In genomic region chr1:1361233-1361981, GRCh38 we compare ENCODE assay signal across 12 cellular contexts. TPM values are rescaled to one million over a fixed set of nuclear protein-coding genes. Genes with fewer than 3 reads are reported as not detected.
DNase-seq lines count a peak whose midpoint lies in the region; ATAC-seq and TF ChIP-seq lines count a peak whose summit lies in the region.
"Had no signal": no experiment of that assay in that cellular context is flagged by ENCODE, and none has a peak within 500 bp of the region (broad histone marks: within the 10 kb centered on the region; RNA-seq: fewer than 3 reads in every experiment).

No MANE protein-coding gene starts in this region.

- H3K9me3 Mint-ChIP-seq in activated CD8-positive, alpha-beta memory T cell treated with anti-CD3 and anti-CD28 coated beads, Interleukin-2, amount 10 ng/mL, durations not matched to agents 7 days and 5 days (ENCODE audit: low read depth), result no peaks in the 10 kb centered on the region

- H3K4me3 ChIP-seq in AG04450 (ENCODE audit: low read depth, low read length), result no peak overlapping the region
- H3K4me3 ChIP-seq in SK-N-MC, result 0 out of 2 replicates have a peak overlapping the region, but pooled peaks have one; percentile 24
- H3K4me3 ChIP-seq in heart right ventricle, result no peak overlapping the region
- no peak overlapping the region for H3K4me3 ChIP-seq in prostate gland

- no peak for TF ChIP-seq POLR2A in prostate gland (IDR thresholded peaks at IDR 0.05)

- H3K27ac Mint-ChIP-seq in activated CD8-positive, alpha-beta memory T cell treated with anti-CD3 and anti-CD28 coated beads, Interleukin-2, amount 10 ng/mL, durations not matched to agents 7 days and 5 days, result no peak overlapping the region

- no peak for ATAC-seq in heart right ventricle
- ATAC-seq in foreskin keratinocyte, result no peak
- ATAC-seq in activated CD8-positive, alpha-beta memory T cell treated with anti-CD3 and anti-CD28 coated beads, Interleukin-2, amount 10 ng/mL, durations not matched to agents 7 days and 5 days, result no peak

- TF ChIP-seq CTCF in AG04450 (IDR thresholded peaks at IDR 0.05; ENCODE audit: low read depth, low read length), result no peak
- no peak for TF ChIP-seq CTCF in heart right ventricle (IDR thresholded peaks at IDR 0.05)
- no peak for TF ChIP-seq CTCF in prostate gland (IDR thresholded peaks at IDR 0.05)
- no peak for TF ChIP-seq CTCF in foreskin keratinocyte (conservative IDR thresholded peaks at IDR 0.05)

- no peaks in the 10 kb centered on the region for H3K36me3 Mint-ChIP-seq in activated CD8-positive, alpha-beta memory T cell treated with anti-CD3 and anti-CD28 coated beads, Interleukin-2, amount 10 ng/mL, durations not matched to agents 7 days and 5 days

- no peaks in the 10 kb centered on the region for H3K27me3 Mint-ChIP-seq in activated CD8-positive, alpha-beta memory T cell treated with anti-CD3 and anti-CD28 coated beads, Interleukin-2, amount 10 ng/mL, durations not matched to agents 7 days and 5 days

- CTCF ChIA-PET in AG04450 (lab: Charles Lee), result interaction anchor here (1.8 kb wide), 1 partner anchor 11 kb away, joined by 10 read pairs; no protein-coding TSS in a partner anchor
- CTCF ChIA-PET in activated CD8-positive, alpha-beta memory T cell treated with anti-CD3 and anti-CD28 coated beads, Interleukin-2, amount 10 ng/mL, durations not matched to agents 7 days and 5 days (lab: Charles Lee), result no interaction called here

- peak overlapping the region; percentile 47 for H3K9ac ChIP-seq in SK-N-MC (ENCODE audit: insufficient read length)

- H3K36me3 ChIP-seq in SK-N-MC (ENCODE audit: insufficient read depth, low read length), result no peaks in the 10 kb centered on the region
- H3K36me3 ChIP-seq in heart right ventricle, result no peaks in the 10 kb centered on the region
- no peaks in the 10 kb centered on the region for H3K36me3 ChIP-seq in prostate gland

- no peak for DNase-seq in AG04450 (ENCODE audit: low read depth, low spot score)
- no peak for DNase-seq in SK-N-MC (ENCODE audit: low read depth, low spot score)
- DNase-seq in heart right ventricle, result no peak
- no peak for DNase-seq in prostate gland (ENCODE audit: low spot score)
- no peak for DNase-seq in NCI-H1694 treated with DMSO at 0.1 percent for 48 hours (lab: John Stamatoyannopoulos, UW)
- DNase-seq in NK-92 treated with Interleukin-12 subunit alpha and Interleukin-12 subunit beta, amount 100 ng/mL, for 24 hours (lab: John Stamatoyannopoulos, UW), result no peak
- no peak for DNase-seq in foreskin keratinocyte
- DNase-seq in activated CD8-positive, alpha-beta memory T cell treated with anti-CD3 and anti-CD28 coated beads, Interleukin-2, amount 10 ng/mL, durations not matched to agents 7 days and 5 days, result no peak
- DNase-seq: activated T-cell treated with anti-CD3 and anti-CD28 coated beads, Interleukin-2, amount 50 U/mL, for 48 hours; NCI-H446 treated with DMSO at 0.1 percent for 48 hours; occipital lobe; SHP77 treated with DMSO at 0.1 percent for 48 hours had no signal

- intact Hi-C loops in heart right ventricle (cut with DNase I) (no loop called here), prostate gland (cut with DNase I) (no loop called here)

- H3K4me3 Mint-ChIP-seq in activated CD8-positive, alpha-beta memory T cell treated with anti-CD3 and anti-CD28 coated beads, Interleukin-2, amount 10 ng/mL, durations not matched to agents 7 days and 5 days, result no peak overlapping the region

- H3K4me1 ChIP-seq in heart right ventricle (peaks cover 0 to 42% (median 13%) of the 10 kb centered on the region in 9 donors), prostate gland (replicated peaks) (no peaks in the 10 kb centered on the region), foreskin keratinocyte (peaks cover 9% of the 10 kb centered on the region)

- 76 to 78% methylated on average over 35 of the region's 35 CpGs for WGBS in heart right ventricle, 2 donors
- 83% methylated on average over 33 of the region's 35 CpGs for WGBS in prostate gland

- H3K27ac ChIP-seq in AG04450 (ENCODE audit: low read depth, low read length) (peak overlapping the region; percentile 99), SK-N-MC (peak overlapping the region; percentile 68), heart right ventricle (peak overlapping the region; percentile 7 to 93 (median 56)), prostate gland (peak overlapping the region; percentile 9 to 11), foreskin keratinocyte (no peak overlapping the region)

- POLR2A ChIA-PET in AG04450 (lab: Yijun Ruan, JAX), result interaction anchor here (0.7 to 1.0 kb wide), 4 partner anchors 10 to 97 kb away, joined by 3 to 7 read pairs (median 4); partner anchors contain the start of gene AURKAIP1

- peaks cover 8% of the 10 kb centered on the region for H3K4me1 Mint-ChIP-seq in activated CD8-positive, alpha-beta memory T cell treated with anti-CD3 and anti-CD28 coated beads, Interleukin-2, amount 10 ng/mL, durations not matched to agents 7 days and 5 days

- H3K9me3 ChIP-seq in AG04450 (ENCODE audit: control insufficient read depth, insufficient read depth, low read length), result no peaks in the 10 kb centered on the region; the same call in 1 of the 2 replicates
- H3K9me3 ChIP-seq in SK-N-MC (ENCODE audit: low read depth, low read length), result no peaks in the 10 kb centered on the region
- H3K9me3 ChIP-seq in heart right ventricle, result peaks cover 0 to under 1% (median 0%) of the 10 kb centered on the region in 11 donors
- H3K9me3 ChIP-seq in prostate gland, result no peaks in the 10 kb centered on the region

- no peaks in the 10 kb centered on the region for H3K27me3 ChIP-seq in AG04450 (ENCODE audit: control insufficient read depth, insufficient read depth, low read length)
- peaks cover 0 to 65% (median 26%) of the 10 kb centered on the region in 7 donors for H3K27me3 ChIP-seq in heart right ventricle
- H3K27me3 ChIP-seq in prostate gland (replicated peaks; ENCODE audit: insufficient read depth), result no peaks in the 10 kb centered on the region
- no peaks in the 10 kb centered on the region for H3K27me3 ChIP-seq in foreskin keratinocyte

RNA-seq across cellular contexts. Expression of gene MXRA8, which starts 3.1 kb away (rescaled TPM):
- polyA plus RNA-seq in AG04450 (2011; rRNA removed), result 186 and 275 TPM in 2 replicates
- 171 and 233 TPM in 2 replicates for polyA minus RNA-seq in AG04450 (2011; rRNA and poly(A)+ RNA removed)
- 10 to 100 TPM in 9 of 10 donors, 1 to 10 TPM in 1; 7.2 to 23.3 (median 14.6) TPM for total RNA-seq in heart right ventricle
- polyA plus RNA-seq in heart right ventricle, result 10 to 100 TPM; 28.7 to 35.6 TPM
- 100 to 1,000 TPM in 1 of 2 donors, 10 to 100 TPM in 1; 39.0 to 152 TPM for total RNA-seq in prostate gland
- 0.32 and 0.37 TPM in 2 replicates for total RNA-seq in foreskin keratinocyte
- polyA plus RNA-seq in foreskin keratinocyte, result 0.36 and 0.42 TPM in 2 replicates
- under 1 TPM in 1 of 2 experiments, not detected in 1; 0.61 TPM for total RNA-seq in activated CD8-positive, alpha-beta memory T cell treated with anti-CD3 and anti-CD28 coated beads, Interleukin-2, amount 10 ng/mL, durations not matched to agents 7 days and 5 days

RNA-seq across cellular contexts. Expression of gene DVL1, which starts 12.2 kb away (rescaled TPM):
- 8.9 and 13.6 TPM in 2 replicates for polyA plus RNA-seq in AG04450 (2011; rRNA removed)
- 7.7 and 9.2 TPM in 2 replicates for polyA minus RNA-seq in AG04450 (2011; rRNA and poly(A)+ RNA removed)
- total RNA-seq in heart right ventricle, result 100 to 1,000 TPM in 3 of 10 donors, 10 to 100 TPM in 7; 64.7 to 153 (median 78.0) TPM
- 100 to 1,000 TPM in 1 of 2 donors, 10 to 100 TPM in 1; 75.4 to 153 TPM for polyA plus RNA-seq in heart right ventricle
- 100 to 1,000 TPM in 1 of 2 donors, 10 to 100 TPM in 1; 70.5 to 165 TPM for total RNA-seq in prostate gland
- total RNA-seq in foreskin keratinocyte, result 113 and 128 TPM in 2 replicates
- 79.0 and 92.8 TPM in 2 replicates for polyA plus RNA-seq in foreskin keratinocyte
- total RNA-seq in activated CD8-positive, alpha-beta memory T cell treated with anti-CD3 and anti-CD28 coated beads, Interleukin-2, amount 10 ng/mL, durations not matched to agents 7 days and 5 days, result 10 to 100 TPM; 35.2 to 42.0 TPM

RNA-seq across cellular contexts. Expression of gene AURKAIP1, which starts 13.6 kb away (rescaled TPM):
- polyA plus RNA-seq in AG04450 (2011; rRNA removed), result 54.3 and 71.2 TPM in 2 replicates
- polyA minus RNA-seq in AG04450 (2011; rRNA and poly(A)+ RNA removed), result 17.7 and 23.9 TPM in 2 replicates
- 100 to 1,000 TPM; 176 to 251 (median 193) TPM for total RNA-seq in heart right ventricle
- polyA plus RNA-seq in heart right ventricle, result 100 to 1,000 TPM; 376 to 528 TPM
- total RNA-seq in prostate gland, result 100 to 1,000 TPM; 152 to 161 TPM
- total RNA-seq in foreskin keratinocyte, result 136 and 158 TPM in 2 replicates
- polyA plus RNA-seq in foreskin keratinocyte, result 256 and 267 TPM in 2 replicates
- 100 to 1,000 TPM; 139 to 141 TPM for total RNA-seq in activated CD8-positive, alpha-beta memory T cell treated with anti-CD3 and anti-CD28 coated beads, Interleukin-2, amount 10 ng/mL, durations not matched to agents 7 days and 5 days

RNA-seq across cellular contexts. Expression of gene TAS1R3, which starts 30.3 kb away (rescaled TPM):
- polyA plus RNA-seq in AG04450 (2011; rRNA removed), result 0.10 and 0.11 TPM in 2 replicates
- 0.04 and 0.09 TPM in 2 replicates for polyA minus RNA-seq in AG04450 (2011; rRNA and poly(A)+ RNA removed)
- under 1 TPM; 0.16 to 0.87 (median 0.35) TPM for total RNA-seq in heart right ventricle
- 1 to 10 TPM in 1 of 2 donors, under 1 TPM in 1; 0.39 to 3.1 TPM for polyA plus RNA-seq in heart right ventricle
- total RNA-seq in prostate gland, result under 1 TPM in 1 of 2 donors, not detected in 1; 0.80 TPM
- 0.04 and 0.10 TPM in 2 replicates for total RNA-seq in foreskin keratinocyte
- 0.03 TPM in 2 replicates for polyA plus RNA-seq in foreskin keratinocyte
- total RNA-seq in activated CD8-positive, alpha-beta memory T cell treated with anti-CD3 and anti-CD28 coated beads, Interleukin-2, amount 10 ng/mL, durations not matched to agents 7 days and 5 days, result under 1 TPM; 0.77 to 0.82 TPM

RNA-seq across cellular contexts. Expression of gene CPTP, which starts 36.8 kb away (rescaled TPM):
- polyA plus RNA-seq in AG04450 (2011; rRNA removed), result 7.1 and 9.5 TPM in 2 replicates
- 5.0 and 6.2 TPM in 2 replicates for polyA minus RNA-seq in AG04450 (2011; rRNA and poly(A)+ RNA removed)
- total RNA-seq in heart right ventricle, result 100 to 1,000 TPM in 1 of 10 donors, 10 to 100 TPM in 9; 49.4 to 126 (median 65.4) TPM
- polyA plus RNA-seq in heart right ventricle, result 100 to 1,000 TPM in 1 of 2 donors, 10 to 100 TPM in 1; 55.3 to 222 TPM
- total RNA-seq in prostate gland, result 10 to 100 TPM; 35.8 to 54.0 TPM
- total RNA-seq in foreskin keratinocyte, result 26.6 and 28.3 TPM in 2 replicates
- polyA plus RNA-seq in foreskin keratinocyte, result 33.7 and 35.8 TPM in 2 replicates
- total RNA-seq in activated CD8-positive, alpha-beta memory T cell treated with anti-CD3 and anti-CD28 coated beads, Interleukin-2, amount 10 ng/mL, durations not matched to agents 7 days and 5 days, result 10 to 100 TPM; 17.6 to 18.5 TPM
